ENCODE assay signal across 8 cellular contexts in genomic region chr7:101244385-101245146, GRCh38. TPM values are rescaled to one million over a fixed set of nuclear protein-coding genes. Genes with fewer than 3 reads are reported as not detected.
DNase-seq lines count a peak whose midpoint lies in the region; ATAC-seq lines count a peak whose summit lies in the region.

TSS of gene FIS1 (minus strand) at chr7:101245081. CDS start at chr7:101245004, 77 bp downstream.

- POLR2A ChIA-PET in activated CD8-positive, alpha-beta memory T cell treated with anti-CD3 and anti-CD28 coated beads for 36 hours (lab: Charles Lee), result interaction anchor here (0.7 to 2.1 kb wide), 4 partner anchors 27 to 355 kb away, joined by 3 to 19 read pairs (median 4); partner anchors contain the start of genes PLOD3, TRIM56, UFSP1 and ZNHIT1

- peak within 1 kb of the TSS; percentile 80 for H3K27ac ChIP-seq in effector memory CD4-positive, alpha-beta T cell (ENCODE audit: insufficient read depth, low read length, poor library complexity, severe bottlenecking)
- H3K27ac ChIP-seq in mesenchymal stem cell (ENCODE audit: low read length, poor library complexity, severe bottlenecking), result peak within 1 kb of the TSS; percentile 80

- H4K91ac ChIP-seq in mesenchymal stem cell (ENCODE audit: low read length), result peak within 1 kb of the TSS; percentile 91

- no peak within 1 kb of the TSS for H2BK15ac ChIP-seq in mesenchymal stem cell (ENCODE audit: low read depth, poor library complexity, severe bottlenecking)

- CTCF ChIA-PET in activated CD8-positive, alpha-beta memory T cell treated with anti-CD3 and anti-CD28 coated beads for 36 hours (lab: Charles Lee), result interaction anchor here (0.5 to 4.6 kb wide), 13 partner anchors 8 to 104 kb away, joined by 3 to 36 read pairs (median 4); partner anchors contain the start of genes PLOD3 and ZNHIT1

- H3K79me1 ChIP-seq in mesenchymal stem cell (replicated peaks; ENCODE audit: low read length, poor library complexity, severe bottlenecking), result peaks cover 23% of the 10 kb centered on the region

- H2BK5ac ChIP-seq in mesenchymal stem cell (ENCODE audit: low read depth, low read length, poor library complexity, severe bottlenecking), result peak within 1 kb of the TSS; percentile 5

- H2BK120ac ChIP-seq in mesenchymal stem cell (ENCODE audit: low read depth, low read length), result no peak within 1 kb of the TSS

- DNase-seq in COLO829 (ENCODE audit: low spot score) (peak; percentile 91), HS-5 (ENCODE audit: low read depth) (peak; percentile 56), mesenchymal stem cell (peak; percentile 93)
- peak; percentile 96 for DNase-seq in NK-92 treated with Interleukin-12 subunit alpha and Interleukin-12 subunit beta, amount 100 ng/mL, for 24 hours (lab: John Stamatoyannopoulos, UW)
- peak; percentile 78 to 88 (median 88) for DNase-seq in effector memory CD4-positive, alpha-beta T cell
- peak; percentile 91 for DNase-seq in stimulated activated CD8-positive, alpha-beta memory T cell treated with anti-CD3 and anti-CD28 coated beads, Interleukin-12 subunit alpha, Interleukin-12 subunit beta, amount 100 ng/mL, for 4 hours (ENCODE audit: low read depth)

- peak within 1 kb of the TSS; percentile 75 to 93 for H3K4ac ChIP-seq in mesenchymal stem cell (ENCODE audit: low read depth in 1 of 2, low read length in 2 of 2)

- H3K9me3 ChIP-seq in effector memory CD4-positive, alpha-beta T cell (ENCODE audit: control insufficient read depth, low read length), result no peaks in the 10 kb centered on the region
- no peaks in the 10 kb centered on the region for H3K9me3 ChIP-seq in mesenchymal stem cell (ENCODE audit: control insufficient read depth, low read length)

- peak within 1 kb of the TSS in 1 of 2 experiments; percentile 84 for H2BK12ac ChIP-seq in mesenchymal stem cell (ENCODE audit: low read length in 2 of 2)

- peaks cover 15% of the 10 kb centered on the region for H3K36me3 ChIP-seq in effector memory CD4-positive, alpha-beta T cell (ENCODE audit: control insufficient read depth, insufficient read depth, low read length)
- H3K36me3 ChIP-seq in mesenchymal stem cell (ENCODE audit: control insufficient read depth in 1 of 2, insufficient read depth in 2 of 2, low read depth in 1 of 2, low read length in 2 of 2), result peaks cover 31 to 46% of the 10 kb centered on the region in 2 experiments

- H4K8ac ChIP-seq in mesenchymal stem cell (ENCODE audit: low read length), result peak within 1 kb of the TSS; percentile 94

- H3K27me3 ChIP-seq in effector memory CD4-positive, alpha-beta T cell (replicated peaks; ENCODE audit: control insufficient read depth, insufficient read depth, low read length, poor library complexity, severe bottlenecking), result no peaks in the 10 kb centered on the region
- no peaks in the 10 kb centered on the region for H3K27me3 ChIP-seq in mesenchymal stem cell (ENCODE audit: control insufficient read depth in 1 of 2, insufficient read depth in 1 of 2, low read length in 2 of 2)

- H3K23ac ChIP-seq in mesenchymal stem cell (ENCODE audit: low read length in 2 of 2), result peak within 1 kb of the TSS in 1 of 2 experiments; percentile 92

- H2AK5ac ChIP-seq in mesenchymal stem cell (ENCODE audit: low read length, severe bottlenecking), result no peak within 1 kb of the TSS

- peak within 1 kb of the TSS; percentile 89 for H3K4me2 ChIP-seq in mesenchymal stem cell (ENCODE audit: low read length, poor library complexity, severe bottlenecking)

- peak within 1 kb of the TSS; percentile 94 for H2AFZ ChIP-seq in mesenchymal stem cell (ENCODE audit: low read depth, low read length)

- H3K4me3 ChIP-seq in effector memory CD4-positive, alpha-beta T cell (ENCODE audit: insufficient read depth, low read depth, low read length, poor library complexity, severe bottlenecking), result peak within 1 kb of the TSS; percentile 74
- peak within 1 kb of the TSS; percentile 91 to 98 for H3K4me3 ChIP-seq in mesenchymal stem cell (ENCODE audit: insufficient read depth in 1 of 2, low read depth in 1 of 2, low read length in 2 of 2)

- peaks cover 13% of the 10 kb centered on the region for H3K4me1 ChIP-seq in effector memory CD4-positive, alpha-beta T cell (ENCODE audit: control insufficient read depth, insufficient read depth, low read length, poor library complexity, severe bottlenecking)
- peaks cover 17% of the 10 kb centered on the region for H3K4me1 ChIP-seq in mesenchymal stem cell (ENCODE audit: control insufficient read depth, insufficient read depth, low read depth, low read length)

- peak within 1 kb of the TSS; percentile 97 for H3K9ac ChIP-seq in mesenchymal stem cell (ENCODE audit: low read length)

- peak within 1 kb of the TSS; percentile 40 to 100 for H3K18ac ChIP-seq in mesenchymal stem cell (ENCODE audit: low read depth in 1 of 2, low read length in 2 of 2)

- H3K14ac ChIP-seq in mesenchymal stem cell (ENCODE audit: low read length in 2 of 2), result peak within 1 kb of the TSS; percentile 1 to 96

- WGBS in mesenchymal stem cell, result under 1% methylated on average over 45 of the region's 45 CpGs

- peak; percentile 85 for ATAC-seq in GM19468 (IDR thresholded peaks at IDR 0.05; ENCODE audit: extremely low read depth, unreplicated experiment)

RNA-seq across cellular contexts. Expression of gene FIS1, which starts in this region (rescaled TPM):
- total RNA-seq in activated CD8-positive, alpha-beta memory T cell treated with anti-CD3 and anti-CD28 coated beads for 36 hours, result 100 to 1,000 TPM; 128 to 129 TPM
- 168 TPM for polyA plus RNA-seq in mesenchymal stem cell (2013, experiment 1 of 2)
- polyA plus RNA-seq in mesenchymal stem cell (2013, experiment 2 of 2), result 172 TPM

Comparison
In these comparisons a context has a peak if more than half of its experiments do, and no peak if none do; other contexts are left out.
1. Peak in every context shown above with its lines: DNase-seq, ATAC-seq, H3K4me3 ChIP-seq and H3K27ac ChIP-seq.